Comparison of ENCODE assay signal across 8 cellular contexts in genomic region chr2:36663851-36664715, GRCh38. TPM values are rescaled to one million over a fixed set of nuclear protein-coding genes. Genes with fewer than 3 reads are reported as not detected.
A peak's percentile ranks its signal among the peaks of the same experiment; 100 is the strongest.
DNase-seq lines count a peak whose midpoint lies in the region; ATAC-seq, FAIRE-seq and TF ChIP-seq lines count a peak whose summit lies in the region.

No MANE protein-coding gene starts in this region.

- FAIRE-seq in D721Med (lab: Jason Lieb, UNC), result peak; percentile 76

- peak; percentile 88 for TF ChIP-seq CTCF in D721Med (IDR thresholded peaks at IDR 0.05; ENCODE audit: insufficient read depth, missing control alignments)
- TF ChIP-seq CTCF in WERI-Rb-1 (IDR thresholded peaks at IDR 0.05; ENCODE audit: low read depth, low read length), result peak; percentile 54
- peak; percentile 71 for TF ChIP-seq CTCF in cardiac muscle cell (IDR thresholded peaks at IDR 0.05; ENCODE audit: low read depth, low read length)

- H3K9me3 ChIP-seq in WERI-Rb-1 (ENCODE audit: severe bottlenecking) (no peaks in the 10 kb centered on the region), cardiac muscle cell (ENCODE audit: low read depth) (no peaks in the 10 kb centered on the region)

- no peaks in the 10 kb centered on the region for H3K27me3 ChIP-seq in WERI-Rb-1 (ENCODE audit: insufficient read depth, low read depth, severe bottlenecking)
- peaks cover 6% of the 10 kb centered on the region for H3K27me3 ChIP-seq in cardiac muscle cell

- no peaks in the 10 kb centered on the region for H3K4me1 ChIP-seq in cardiac muscle cell (ENCODE audit: low read depth)

- no peak for DNase-seq in D721Med (ENCODE audit: insufficient read length, low spot score)
- DNase-seq in NCI-H2107 (lab: John Stamatoyannopoulos, UW), result peak; percentile 19
- peak; percentile 54 for DNase-seq in WERI-Rb-1
- DNase-seq in cardiac muscle cell (ENCODE audit: low read depth in 1 of 2, low spot score in 1 of 2), result peak; percentile 64 to 89
- DNase-seq in putamen (ENCODE audit: low spot score), result peak; percentile 58
- DNase-seq in epidermal melanocyte (ENCODE audit: insufficient read length, low spot score), result no peak

- peak; percentile 96 for ATAC-seq in GM18907 (IDR thresholded peaks at IDR 0.05; ENCODE audit: unreplicated experiment)
- peak; percentile 79 for ATAC-seq in HG03066 (IDR thresholded peaks at IDR 0.05; ENCODE audit: low read depth, unreplicated experiment)

- H3K36me3 ChIP-seq in WERI-Rb-1, result no peaks in the 10 kb centered on the region
- no peaks in the 10 kb centered on the region for H3K36me3 ChIP-seq in cardiac muscle cell

- H3K27ac ChIP-seq in WERI-Rb-1 (peak overlapping the region; percentile 75), cardiac muscle cell (no peak overlapping the region)

- H3K4me3 ChIP-seq in WERI-Rb-1 (ENCODE audit: low read depth, low read length) (peak overlapping the region; percentile 22), cardiac muscle cell (no peak overlapping the region)

RNA-seq across cellular contexts. Expression of gene VIT, which starts 32.4 kb away (rescaled TPM):
- total RNA-seq in cardiac muscle cell, result not detected in 2 replicates
- polyA plus RNA-seq in cardiac muscle cell, result not detected in 2 replicates

Comparison
In these comparisons a context has a peak if more than half of its experiments do, and no peak if none do; other contexts are left out.
1. DNase-seq: peak in NCI-H2107 (single experiment), WERI-Rb-1 (single experiment), cardiac muscle cell (2 of 2) and putamen (single experiment); none in D721Med (single experiment) and epidermal melanocyte (single experiment).
2. Peak in every context shown above with its lines, with median percentiles within 50 percentile points of each other: CTCF ChIP-seq.